ENCODE assay signal across 24 cellular contexts in genomic region chr10:26735435-26735834, GRCh38. TPM values are rescaled to one million over a fixed set of nuclear protein-coding genes. Genes with fewer than 3 reads are reported as not detected.
DNase-seq lines count a peak whose midpoint lies in the region; ATAC-seq and TF ChIP-seq lines count a peak whose summit lies in the region.
"Had no signal": no experiment of that assay in that cellular context is flagged by ENCODE, and none has a peak within 500 bp of the region (broad histone marks: within the 10 kb centered on the region; RNA-seq: fewer than 3 reads in every experiment).

No MANE protein-coding gene starts in this region.

- POLR2A ChIA-PET in Caco-2 (lab: Charles Lee), result no interaction called here

- H3K36me3 ChIP-seq in Caco-2 (ENCODE audit: control insufficient read depth, insufficient read depth, low read length) (peaks cover 5% of the 10 kb centered on the region), neural progenitor cell (no peaks in the 10 kb centered on the region)
- H3K36me3 ChIP-seq: prostate gland, uterus had no signal

- no peak overlapping the region for H3K4me3 Mint-ChIP-seq in activated T-cell treated with anti-CD3 and anti-CD28 coated beads, Interleukin-2, amount 50 U/mL, for 72 hours
- H3K4me3 Mint-ChIP-seq in Caco-2 (ENCODE audit: unreplicated experiment), result no peak overlapping the region
- H3K4me3 Mint-ChIP-seq in neural progenitor cell, result no peak overlapping the region
- H3K4me3 Mint-ChIP-seq: central memory CD8-positive, alpha-beta T cell; T-cell had no signal

- H3K9me3 ChIP-seq in Caco-2 (no peaks in the 10 kb centered on the region), neural progenitor cell (ENCODE audit: low read depth) (no peaks in the 10 kb centered on the region)
- H3K9me3 ChIP-seq: lower lobe of right lung, neutrophil, prostate gland, SJSA1, uterus had no signal

- DNase-seq in activated T-cell treated with anti-CD3 and anti-CD28 coated beads, Interleukin-2, amount 50 U/mL, for 72 hours, result no peak
- no peak for DNase-seq in activated T-cell treated with anti-CD3 and anti-CD28 coated beads, Interleukin-2, amount 50 U/mL, for 48 hours
- DNase-seq in Caco-2 (no peak), neural progenitor cell (ENCODE audit: low spot score) (no peak), epidermal melanocyte (ENCODE audit: insufficient read length, low spot score) (no peak), GDM1 (lab: John Stamatoyannopoulos, UW) (no peak)
- DNase-seq in activated naive CD4-positive, alpha-beta T cell treated with anti-CD3 and anti-CD28 coated beads, Interleukin-2, amount 50 U/mL, for 72 hours (ENCODE audit: low spot score in 2 of 2), result no peak
- no peak for DNase-seq in effector CD8-positive, alpha-beta T cell (lab: John Stamatoyannopoulos, UW)
- DNase-seq: activated CD4-positive, alpha-beta T cell treated with anti-CD3 and anti-CD28 coated beads for 48 hours; activated gamma-delta T cell; anterior cingulate cortex; COR-L47; DMS79 treated with DMSO at 0.1 percent for 48 hours; dorsolateral prefrontal cortex; lower lobe of right lung; MV-4-11; NCI-H510A treated with DMSO at 0.1 percent for 48 hours; T-cell; uterus had no signal

- H3K4me2 ChIP-seq in neural progenitor cell, result peak overlapping the region; percentile 44
- H3K4me2 ChIP-seq: KMS-11 had no signal

- intact Hi-C loops in Caco-2 (cut with micrococcal nuclease; ENCODE audit: unreplicated experiment), result loop anchor here (2.0 kb wide), 1 partner anchor 125 kb away; the partner anchor contains the start of gene ABI1

- H3K9me3 Mint-ChIP-seq in activated T-cell treated with anti-CD3 and anti-CD28 coated beads, Interleukin-2, amount 50 U/mL, for 72 hours, result no peaks in the 10 kb centered on the region
- H3K9me3 Mint-ChIP-seq in Caco-2 (ENCODE audit: unreplicated experiment) (no peaks in the 10 kb centered on the region), neural progenitor cell (no peaks in the 10 kb centered on the region)
- no peaks in the 10 kb centered on the region for H3K9me3 Mint-ChIP-seq in activated naive CD4-positive, alpha-beta T cell treated with anti-CD3 and anti-CD28 coated beads, Interleukin-2, amount 50 U/mL, for 72 hours
- H3K9me3 Mint-ChIP-seq: central memory CD8-positive, alpha-beta T cell; T-cell had no signal

- H3K9ac ChIP-seq in neural progenitor cell, result no peak overlapping the region
- H3K9ac ChIP-seq: KMS-11 had no signal

- peak overlapping the region; percentile 48 for H3K27ac Mint-ChIP-seq in activated T-cell treated with anti-CD3 and anti-CD28 coated beads, Interleukin-2, amount 50 U/mL, for 72 hours
- H3K27ac Mint-ChIP-seq in Caco-2 (ENCODE audit: unreplicated experiment), result peak overlapping the region; percentile 91
- peak overlapping the region; percentile 7 to 91 for H3K27ac Mint-ChIP-seq in activated naive CD4-positive, alpha-beta T cell treated with anti-CD3 and anti-CD28 coated beads, Interleukin-2, amount 50 U/mL, for 72 hours
- H3K27ac Mint-ChIP-seq in neural progenitor cell, result peak overlapping the region; percentile 7

- H3K4me3 ChIP-seq in Caco-2 (ENCODE audit: low read depth, low read length), result no peak overlapping the region
- H3K4me3 ChIP-seq in neural progenitor cell, result no peak overlapping the region
- H3K4me3 ChIP-seq: lower lobe of right lung, SJSA1, uterus had no signal

- H3K27me3 ChIP-seq in Caco-2 (replicated peaks; ENCODE audit: control insufficient read depth, insufficient read depth, low read length) (no peaks in the 10 kb centered on the region), neural progenitor cell (no peaks in the 10 kb centered on the region)
- H3K27me3 ChIP-seq: dorsolateral prefrontal cortex, neutrophil, SJSA1, uterus had no signal

- no TSS peak for BruUV-seq in Caco-2 (replicated peaks; lab: Mats Ljungman, UMichigan)

- no peaks in the 10 kb centered on the region for H3F3A ChIP-seq in neural progenitor cell (ENCODE audit: low read depth)

- H3K4me1 ChIP-seq in Caco-2, result peaks cover 62% of the 10 kb centered on the region
- peaks cover 18% of the 10 kb centered on the region for H3K4me1 ChIP-seq in neural progenitor cell
- H3K4me1 ChIP-seq: lower lobe of right lung, prostate gland, SJSA1, uterus had no signal

- no peak overlapping the region for H2AFZ ChIP-seq in neural progenitor cell (replicated peaks)

- H4K20me1 ChIP-seq in neural progenitor cell (ENCODE audit: low read depth), result no peaks in the 10 kb centered on the region

- H3K36me3 Mint-ChIP-seq in activated T-cell treated with anti-CD3 and anti-CD28 coated beads, Interleukin-2, amount 50 U/mL, for 72 hours (ENCODE audit: insufficient read depth in 2 of 2), result peaks cover 13 to 24% of the 10 kb centered on the region in 2 donors
- H3K36me3 Mint-ChIP-seq in Caco-2 (ENCODE audit: insufficient read depth, unreplicated experiment) (peaks cover 91% of the 10 kb centered on the region), neural progenitor cell (peaks cover 21% of the 10 kb centered on the region)
- peaks cover 21 to 36% of the 10 kb centered on the region in 2 donors for H3K36me3 Mint-ChIP-seq in activated naive CD4-positive, alpha-beta T cell treated with anti-CD3 and anti-CD28 coated beads, Interleukin-2, amount 50 U/mL, for 72 hours

- no peaks in the 10 kb centered on the region for H3K27me3 Mint-ChIP-seq in activated T-cell treated with anti-CD3 and anti-CD28 coated beads, Interleukin-2, amount 50 U/mL, for 72 hours (ENCODE audit: low read depth)
- H3K27me3 Mint-ChIP-seq in Caco-2 (ENCODE audit: insufficient read depth, unreplicated experiment), result no peaks in the 10 kb centered on the region
- H3K27me3 Mint-ChIP-seq in neural progenitor cell (ENCODE audit: insufficient read depth, low read depth), result peaks cover 3% of the 10 kb centered on the region
- H3K27me3 Mint-ChIP-seq: central memory CD8-positive, alpha-beta T cell; T-cell had no signal

- TF ChIP-seq CTCF in Caco-2 (IDR thresholded peaks at IDR 0.05; ENCODE audit: insufficient read depth in 1 of 2, low read depth in 1 of 2, low read length in 1 of 2, severe bottlenecking in 1 of 2, unreplicated experiment in 1 of 2) (no peak), neural progenitor cell (IDR thresholded peaks at IDR 0.05) (no peak)

- no peak for ATAC-seq in activated T-cell treated with anti-CD3 and anti-CD28 coated beads, Interleukin-2, amount 50 U/mL, for 72 hours (replicated peaks in 1 of 2)
- ATAC-seq in activated naive CD4-positive, alpha-beta T cell treated with anti-CD3 and anti-CD28 coated beads, Interleukin-2, amount 50 U/mL, for 72 hours, result no peak
- ATAC-seq: lower lobe of right lung, T-cell had no signal

- CTCF ChIA-PET in Caco-2 (lab: Charles Lee), result interaction anchor here (2.3 kb wide), 1 partner anchor 9 kb away, joined by 8 read pairs; no protein-coding TSS in a partner anchor

- H3K27ac ChIP-seq in neural progenitor cell, result no peak overlapping the region
- H3K27ac ChIP-seq: lower lobe of right lung, neutrophil, SJSA1, uterus had no signal

- no peaks in the 10 kb centered on the region for H3K79me2 ChIP-seq in neural progenitor cell (ENCODE audit: low read depth)

- peaks cover 46% of the 10 kb centered on the region for H3K4me1 Mint-ChIP-seq in activated T-cell treated with anti-CD3 and anti-CD28 coated beads, Interleukin-2, amount 50 U/mL, for 72 hours (ENCODE audit: low read depth)
- H3K4me1 Mint-ChIP-seq in Caco-2 (ENCODE audit: low read depth, unreplicated experiment), result peaks cover 46% of the 10 kb centered on the region
- H3K4me1 Mint-ChIP-seq in neural progenitor cell, result peaks cover 20% of the 10 kb centered on the region
- H3K4me1 Mint-ChIP-seq: central memory CD8-positive, alpha-beta T cell had no signal

RNA-seq across cellular contexts. Expression of gene PDSS1, which starts 37.9 kb away (rescaled TPM):
- 10 to 100 TPM in 1 of 2 donors, 1 to 10 TPM in 1; 8.8 to 12.2 TPM for total RNA-seq in activated T-cell treated with anti-CD3 and anti-CD28 coated beads, Interleukin-2, amount 50 U/mL, for 72 hours
- total RNA-seq in Caco-2 (2022) (22.4 and 24.9 TPM in 2 replicates), neural progenitor cell (ENCODE audit: low replicate concordance) (15.0 and 17.2 TPM in 2 replicates)
- total RNA-seq in activated naive CD4-positive, alpha-beta T cell treated with anti-CD3 and anti-CD28 coated beads, Interleukin-2, amount 50 U/mL, for 72 hours, result 10 to 100 TPM; 11.5 to 17.6 TPM

Comparison
In these comparisons a context has a peak if more than half of its experiments do, and no peak if none do; other contexts are left out.
1. H3K27ac Mint-ChIP-seq: peak in every context shown above with its lines; median percentile 91 in Caco-2; 49 in activated naive CD4-positive, alpha-beta T cell treated with anti-CD3 and anti-CD28 coated beads, Interleukin-2, amount 50 U/mL, for 72 hours; 48 in activated T-cell treated with anti-CD3 and anti-CD28 coated beads, Interleukin-2, amount 50 U/mL, for 72 hours; 7 in neural progenitor cell.